In the genomic region with DNA sequence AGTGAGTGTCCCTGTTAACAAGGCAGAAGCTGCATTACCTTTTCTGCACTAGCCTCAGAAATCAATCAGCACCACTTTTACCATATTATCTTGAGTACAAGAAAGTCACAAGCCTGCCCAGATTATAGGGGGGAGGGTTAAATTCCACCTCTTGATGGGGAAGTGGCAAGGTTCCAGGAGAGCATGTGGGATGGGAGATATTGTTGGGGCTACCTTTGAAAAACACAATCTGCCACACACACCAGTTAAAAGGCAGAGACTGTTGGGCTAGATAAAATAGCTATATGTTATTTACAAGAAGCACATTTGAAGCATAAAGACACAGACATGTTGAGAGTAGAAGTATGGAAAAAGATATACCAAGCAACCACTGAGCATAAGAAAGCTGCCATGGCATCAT, we compare ENCODE assay signal across 24 cellular contexts. TPM values are rescaled to one million over a fixed set of nuclear protein-coding genes. Genes with fewer than 3 reads are reported as not detected.
"Had no signal": no experiment of that assay in that cellular context is flagged by ENCODE, and none has a peak within 500 bp of the region (broad histone marks: within the 10 kb centered on the region; RNA-seq: fewer than 3 reads in every experiment).

No MANE protein-coding gene starts in this region.

- FAIRE-seq: endometrium had no signal

- H3K36me3 Mint-ChIP-seq: activated naive CD4-positive, alpha-beta T cell treated with anti-CD3 and anti-CD28 coated beads, Interleukin-2, amount 10 ng/mL, durations not matched to agents 7 days and 5 days; brain; naive B cell; WTC11 had no signal

- H3K27ac Mint-ChIP-seq: activated naive CD4-positive, alpha-beta T cell treated with anti-CD3 and anti-CD28 coated beads, Interleukin-2, amount 10 ng/mL, durations not matched to agents 7 days and 5 days; activated naive CD8-positive, alpha-beta T cell treated with anti-CD3 and anti-CD28 coated beads, Interleukin-2, amount 50 U/mL, for 24 hours; dendritic cell treated with granulocyte-macrophage colony-stimulating factor and Interleukin-4, amounts not matched to agents 40 ng/mL and 50 ng/mL, for 4 days; stimulated activated naive CD8-positive, alpha-beta T cell treated with anti-CD3 and anti-CD28 coated beads, Interleukin-15, Interleukin-2, amounts not matched to agents 100 ng/mL and 50 ng/mL, for 24 hours; WTC11 had no signal

- ATAC-seq: activated naive CD8-positive, alpha-beta T cell treated with anti-CD3 and anti-CD28 coated beads, Interleukin-2, amount 50 U/mL, for 24 hours; foreskin keratinocyte; left lobe of liver; right lobe of liver; WTC11 had no signal

- DNase-seq: activated CD4-positive, alpha-beta T cell treated with anti-CD3 and anti-CD28 coated beads, Interleukin-2, amount 50 U/mL, for 4 hours; activated CD8-positive, alpha-beta memory T cell treated with anti-CD3 and anti-CD28 coated beads for 24 hours; activated effector memory CD4-positive, alpha-beta T cell treated with anti-CD3 and anti-CD28 coated beads, Interleukin-2, amount 50 U/mL, for 16 hours; activated naive CD4-positive, alpha-beta T cell treated with anti-CD3 and anti-CD28 coated beads, Interleukin-2, amount 10 ng/mL, durations not matched to agents 7 days and 5 days; activated naive CD8-positive, alpha-beta T cell treated with anti-CD3 and anti-CD28 coated beads, Interleukin-2, amount 50 U/mL, for 24 hours; anterior cingulate cortex; effector CD4-positive, alpha-beta T cell; foreskin keratinocyte; naive B cell; occipital lobe; posterior cingulate gyrus; right lobe of liver; stimulated activated CD4-positive, alpha-beta T cell treated with anti-CD3 and anti-CD28 coated beads, Interleukin-1b, Interleukin-23, amount 100 ng/mL, for 48 hours; substantia nigra; T-helper 2 cell; thyroid gland had no signal

- H3K4me3 Mint-ChIP-seq: activated naive CD4-positive, alpha-beta T cell treated with anti-CD3 and anti-CD28 coated beads, Interleukin-2, amount 10 ng/mL, durations not matched to agents 7 days and 5 days; activated naive CD8-positive, alpha-beta T cell treated with anti-CD3 and anti-CD28 coated beads, Interleukin-2, amount 50 U/mL, for 24 hours; brain; dendritic cell treated with granulocyte-macrophage colony-stimulating factor and Interleukin-4, amounts not matched to agents 40 ng/mL and 50 ng/mL, for 4 days; naive B cell; neural crest cell; stimulated activated naive CD8-positive, alpha-beta T cell treated with anti-CD3 and anti-CD28 coated beads, Interleukin-15, Interleukin-2, amounts not matched to agents 100 ng/mL and 50 ng/mL, for 24 hours; WTC11 had no signal

- H3K9me3 Mint-ChIP-seq: activated naive CD4-positive, alpha-beta T cell treated with anti-CD3 and anti-CD28 coated beads, Interleukin-2, amount 10 ng/mL, durations not matched to agents 7 days and 5 days; activated naive CD8-positive, alpha-beta T cell treated with anti-CD3 and anti-CD28 coated beads, Interleukin-2, amount 50 U/mL, for 24 hours; dendritic cell treated with granulocyte-macrophage colony-stimulating factor and Interleukin-4, amounts not matched to agents 40 ng/mL and 50 ng/mL, for 4 days; stimulated activated naive CD8-positive, alpha-beta T cell treated with anti-CD3 and anti-CD28 coated beads, Interleukin-15, Interleukin-2, amounts not matched to agents 100 ng/mL and 50 ng/mL, for 24 hours; WTC11 had no signal

- H3K27me3 Mint-ChIP-seq: activated naive CD8-positive, alpha-beta T cell treated with anti-CD3 and anti-CD28 coated beads, Interleukin-2, amount 50 U/mL, for 24 hours; stimulated activated naive CD8-positive, alpha-beta T cell treated with anti-CD3 and anti-CD28 coated beads, Interleukin-15, Interleukin-2, amounts not matched to agents 100 ng/mL and 50 ng/mL, for 24 hours had no signal

RNA-seq across cellular contexts. Expression of a gene that starts 6.6 kb away (rescaled TPM):
- total RNA-seq: foreskin keratinocyte, glomerular endothelial cell, left lobe of liver, neural crest cell, occipital lobe had no signal
